In genomic region chr16:86447228-86447627, GRCh38 we compare ENCODE assay signal across 20 cellular contexts.
DNase-seq lines count a peak whose midpoint lies in the region; ATAC-seq, FAIRE-seq and TF ChIP-seq lines count a peak whose summit lies in the region.
"Had no signal": no experiment of that assay in that cellular context is flagged by ENCODE, and none has a peak within 500 bp of the region (broad histone marks: within the 10 kb centered on the region; RNA-seq: fewer than 3 reads in every experiment).

No MANE protein-coding gene starts in this region.

- no peaks in the 10 kb centered on the region for H3K79me2 ChIP-seq in HepG2 (ENCODE audit: insufficient read depth, low read length)
- H3K79me2 ChIP-seq in H1 (ENCODE audit: control insufficient read depth in 1 of 2, insufficient read depth in 2 of 2, low read length in 2 of 2): no peaks in the 10 kb centered on the region

- 0 out of 2 replicates have a peak overlapping the region, but pooled peaks have one; percentile 24 for H2AK5ac ChIP-seq in H1 (ENCODE audit: low read depth, low read length)

- H3K27me3 ChIP-seq in HepG2 (ENCODE audit: control insufficient read depth in 1 of 2, insufficient read depth in 2 of 2, low read length in 2 of 2) (peaks cover 1 to 49% of the 10 kb centered on the region in 2 experiments), right lobe of liver (no peaks in the 10 kb centered on the region), H1 (replicated peaks in 1 of 4; ENCODE audit: control insufficient read depth in 3 of 4, extremely low read depth in 1 of 4, insufficient read depth in 3 of 4, low read length in 3 of 4) (no peaks in the 10 kb centered on the region)
- no peaks in the 10 kb centered on the region for H3K27me3 ChIP-seq in CD8-positive, alpha-beta T cell (ENCODE audit: insufficient read depth, low read length)

- no peak overlapping the region for H2BK120ac ChIP-seq in H1 (replicated peaks; ENCODE audit: low read depth, low read length)

- in situ Hi-C loops in HepG2 (cut with HindIII; ENCODE audit: extremely low pct_ligation_motif_present, low pct_unique_long_range_greater_than_20kb): no loop called here

- no peak for DNase-seq in HepG2 (ENCODE audit: low spot score)
- no peak for DNase-seq in right lobe of liver
- no peak for DNase-seq in H1 (ENCODE audit: low read depth in 1 of 2, low spot score in 2 of 2)
- DNase-seq in CD8-positive, alpha-beta T cell: no peak
- DNase-seq in activated CD4-positive, alpha-beta T cell treated with anti-CD3 and anti-CD28 coated beads for 36 hours: no peak
- DNase-seq: AML-193; Caco-2; Calu3; CD4-positive, alpha-beta T cell; DMS79 treated with DMSO at 0.1 percent for 48 hours; GF-D8 had no signal

- H3K4me2 ChIP-seq in HepG2 (ENCODE audit: low read depth, low read length) (no peak overlapping the region), H1 (ENCODE audit: insufficient read depth in 1 of 2, low read depth in 2 of 2, low read length in 2 of 2) (no peak overlapping the region)
- H3K4me2 ChIP-seq: A549 had no signal

- no peak for TF ChIP-seq CTCF in HepG2 (CRISPR knock-in tag; IDR thresholded peaks at IDR 0.05)
- TF ChIP-seq CTCF in right lobe of liver (IDR thresholded peaks at IDR 0.05): no peak
- no peak for TF ChIP-seq CTCF in H1 (IDR thresholded peaks at IDR 0.05; ENCODE audit: control extremely low read depth in 1 of 3, insufficient read depth in 1 of 3, low read depth in 1 of 3, low read length in 3 of 3)
- TF ChIP-seq CTCF in CD8-positive, alpha-beta T cell (IDR thresholded peaks at IDR 0.05): no peak

- H2AFZ ChIP-seq in HepG2 (ENCODE audit: low read length): no peak overlapping the region
- H2AFZ ChIP-seq in H1 (ENCODE audit: low read length): no peak overlapping the region

- H2BK15ac ChIP-seq in H1 (ENCODE audit: low read length): no peak overlapping the region

- H2BK5ac ChIP-seq in H1 (ENCODE audit: low read depth, low read length): no peak overlapping the region

- H3K56ac ChIP-seq in H1 (replicated peaks; ENCODE audit: insufficient read length, low read depth, low read length): no peak overlapping the region

- TF ChIP-seq POLR2A in HepG2 (IDR thresholded peaks at IDR 0.05; ENCODE audit: insufficient read depth in 1 of 2, low read depth in 2 of 2, low read length in 2 of 2) (no peak), right lobe of liver (IDR thresholded peaks at IDR 0.05) (no peak), H1 (IDR thresholded peaks at IDR 0.05; ENCODE audit: control extremely low read depth in 1 of 2, low read depth in 2 of 2, low read length in 2 of 2) (no peak)

- no TSS peak for BruUV-seq in HepG2 (replicated peaks; lab: Mats Ljungman, UMichigan)

- H3K9me3 ChIP-seq in HepG2 (ENCODE audit: low read length) (no peaks in the 10 kb centered on the region), right lobe of liver (no peaks in the 10 kb centered on the region), H1 (ENCODE audit: insufficient read depth in 2 of 2, low read depth in 1 of 2, low read length in 1 of 2) (peaks cover 0 to 2% of the 10 kb centered on the region in 2 experiments; a peak in 1 of 4 replicates)
- H3K9me3 ChIP-seq in CD8-positive, alpha-beta T cell (ENCODE audit: low read length): no peaks in the 10 kb centered on the region
- H3K9me3 ChIP-seq: Caco-2 had no signal

- H3K18ac ChIP-seq in H1 (ENCODE audit: extremely low read depth, low read length): no peak overlapping the region

- no peak overlapping the region for H3K4me3 Mint-ChIP-seq in CD8-positive, alpha-beta T cell
- no peak overlapping the region for H3K4me3 Mint-ChIP-seq in activated CD4-positive, alpha-beta T cell treated with anti-CD3 and anti-CD28 coated beads for 36 hours
- H3K4me3 Mint-ChIP-seq: B cell; CD4-positive, alpha-beta T cell had no signal

- H3K4me1 ChIP-seq in HepG2 (ENCODE audit: insufficient read depth, low read length) (no peaks in the 10 kb centered on the region), right lobe of liver (no peaks in the 10 kb centered on the region), H1 (replicated peaks in 1 of 4; ENCODE audit: control insufficient read depth in 3 of 4, insufficient read depth in 4 of 4, low read length in 3 of 4) (no peaks in the 10 kb centered on the region)
- peaks cover 6% of the 10 kb centered on the region for H3K4me1 ChIP-seq in CD8-positive, alpha-beta T cell (ENCODE audit: insufficient read depth, low read length)
- H3K4me1 ChIP-seq: A549, Caco-2 had no signal

- no peak overlapping the region for H3K23ac ChIP-seq in H1 (ENCODE audit: insufficient read length)

- H2BK20ac ChIP-seq in H1 (ENCODE audit: low read length): no peak overlapping the region

- no peak for TF ChIP-seq RAD21 in HepG2 (CRISPR knock-in tag; IDR thresholded peaks at IDR 0.05)
- no peak for TF ChIP-seq RAD21 in H1 (IDR thresholded peaks at IDR 0.05 in 1 of 2, conservative IDR thresholded peaks at IDR 0.05 in 1 of 2; ENCODE audit: low read depth in 2 of 2, low read length in 2 of 2)

- no peak overlapping the region for H3K14ac ChIP-seq in H1 (ENCODE audit: insufficient read length)

- no peak overlapping the region for H3K9ac ChIP-seq in HepG2 (ENCODE audit: insufficient read depth, low read depth, low read length)
- H3K9ac ChIP-seq in H1 (replicated peaks in 1 of 4; ENCODE audit: extremely low read depth in 1 of 4, low read depth in 3 of 4, low read length in 3 of 4): no peak overlapping the region
- H3K9ac ChIP-seq: BLaER1 treated with 17β-estradiol and CSF1 and Interleukin-3, amounts not matched to agents 10 nM and 100 nM had no signal

- peaks cover 8% of the 10 kb centered on the region for H3K4me1 Mint-ChIP-seq in CD8-positive, alpha-beta T cell (ENCODE audit: low read depth)
- peaks cover 9% of the 10 kb centered on the region for H3K4me1 Mint-ChIP-seq in activated CD4-positive, alpha-beta T cell treated with anti-CD3 and anti-CD28 coated beads for 36 hours
- H3K4me1 Mint-ChIP-seq: B cell had no signal

- POLR2A ChIA-PET in HepG2 (lab: Yijun Ruan, JAX): no interaction called here
- POLR2A ChIA-PET in H1 (lab: Charles Lee; ENCODE audit: partially characterized antibody): no interaction called here
- POLR2A ChIA-PET in CD8-positive, alpha-beta T cell (lab: Charles Lee): no interaction called here
- POLR2A ChIA-PET in activated CD4-positive, alpha-beta T cell treated with anti-CD3 and anti-CD28 coated beads for 36 hours (lab: Charles Lee): no interaction called here

- H4K20me1 ChIP-seq in HepG2 (ENCODE audit: insufficient read depth, low read length) (no peaks in the 10 kb centered on the region), H1 (replicated peaks in 1 of 2; ENCODE audit: control insufficient read depth in 1 of 2, insufficient read depth in 2 of 2, low read length in 2 of 2) (peaks cover 0 to 2% of the 10 kb centered on the region in 2 experiments)
- H4K20me1 ChIP-seq: BLaER1 treated with 17β-estradiol and CSF1 and Interleukin-3, amounts not matched to agents 10 nM and 100 nM had no signal

- H3K27ac Mint-ChIP-seq in CD8-positive, alpha-beta T cell: no peak overlapping the region
- no peak overlapping the region for H3K27ac Mint-ChIP-seq in activated CD4-positive, alpha-beta T cell treated with anti-CD3 and anti-CD28 coated beads for 36 hours
- H3K27ac Mint-ChIP-seq: B cell; CD4-positive, alpha-beta T cell had no signal

- no peak overlapping the region for H3K27ac ChIP-seq in HepG2 (ENCODE audit: extremely low read length, insufficient read depth, low read length)
- H3K27ac ChIP-seq in right lobe of liver: no peak overlapping the region
- H3K27ac ChIP-seq in H1 (ENCODE audit: low read depth, low read length): no peak overlapping the region
- no peak overlapping the region for H3K27ac ChIP-seq in CD8-positive, alpha-beta T cell (ENCODE audit: low read depth, low read length)
- H3K27ac ChIP-seq: 22Rv1; A549; BLaER1 treated with 17β-estradiol and CSF1 and Interleukin-3, amounts not matched to agents 10 nM and 100 nM; C4-2B had no signal

- no peak overlapping the region for H4K8ac ChIP-seq in H1 (ENCODE audit: extremely low read depth, insufficient read depth, low read length)

- 0 out of 2 replicates have a peak, but pooled peaks cover 5% of the 10 kb centered on the region for H3K23me2 ChIP-seq in H1 (ENCODE audit: low read depth, low read length)

- FAIRE-seq in HepG2 (lab: Jason Lieb, UNC): no peak
- FAIRE-seq in H1 (lab: Jason Lieb, UNC): no peak
- FAIRE-seq: A549, D721Med, G401.6, GM12891, GM19239 had no signal

- intact Hi-C loops in HepG2 (cut with micrococcal nuclease; ENCODE audit: unreplicated experiment): no loop called here
- intact Hi-C loops in right lobe of liver (cut with DNase I): no loop called here
- intact Hi-C loops in CD8-positive, alpha-beta T cell (cut with DNase I, micrococcal nuclease): no loop called here
- intact Hi-C loops in activated CD4-positive, alpha-beta T cell treated with anti-CD3 and anti-CD28 coated beads for 36 hours (cut with DNase I, micrococcal nuclease): no loop called here

- H3K36me3 ChIP-seq in HepG2 (replicated peaks in 1 of 2; ENCODE audit: control insufficient read depth in 1 of 2, insufficient read depth in 2 of 2, low read length in 2 of 2) (no peaks in the 10 kb centered on the region), right lobe of liver (no peaks in the 10 kb centered on the region), H1 (ENCODE audit: control insufficient read depth in 2 of 4, insufficient read depth in 4 of 4, low read length in 3 of 4) (no peaks in the 10 kb centered on the region)
- H3K36me3 ChIP-seq in CD8-positive, alpha-beta T cell (ENCODE audit: insufficient read depth, low read length): no peaks in the 10 kb centered on the region
- H3K36me3 ChIP-seq: BLaER1 treated with 17β-estradiol and CSF1 and Interleukin-3, amounts not matched to agents 10 nM and 100 nM had no signal

- H3K4ac ChIP-seq in H1 (replicated peaks; ENCODE audit: insufficient read length, low read depth, low read length): no peak overlapping the region

- CTCF ChIA-PET in HepG2 (lab: Yijun Ruan, JAX; ENCODE audit: low intra/inter-chr PET ratio, low total read pairs) (no interaction called here), H1 (lab: Charles Lee; ENCODE audit: partially characterized antibody) (interaction anchor here (0.9 kb wide), 1 partner anchor 196 kb away, joined by 3 read pairs; no protein-coding TSS in a partner anchor)
- CTCF ChIA-PET in CD8-positive, alpha-beta T cell (lab: Charles Lee): no interaction called here
- CTCF ChIA-PET in activated CD4-positive, alpha-beta T cell treated with anti-CD3 and anti-CD28 coated beads for 36 hours (lab: Charles Lee): no interaction called here

- no peaks in the 10 kb centered on the region for H3K36me3 Mint-ChIP-seq in CD8-positive, alpha-beta T cell
- no peaks in the 10 kb centered on the region for H3K36me3 Mint-ChIP-seq in activated CD4-positive, alpha-beta T cell treated with anti-CD3 and anti-CD28 coated beads for 36 hours (ENCODE audit: low read depth)

- ATAC-seq in HepG2: no peak
- no peak for ATAC-seq in right lobe of liver
- ATAC-seq in CD8-positive, alpha-beta T cell: no peak
- no peak for ATAC-seq in activated CD4-positive, alpha-beta T cell treated with anti-CD3 and anti-CD28 coated beads for 36 hours
- ATAC-seq: A549 had no signal

- TF ChIP-seq EP300 in HepG2 (IDR thresholded peaks at IDR 0.05; ENCODE audit: low read depth in 2 of 2, low read length in 2 of 2): no peak
- TF ChIP-seq EP300 in HepG2 (CRISPR knock-in tag; IDR thresholded peaks at IDR 0.05; ENCODE audit: borderline replicate concordance): no peak
- no peak for TF ChIP-seq EP300 in H1 (IDR thresholded peaks at IDR 0.05; ENCODE audit: borderline replicate concordance in 1 of 2, low read depth in 2 of 2, low read length in 2 of 2)

- no peaks in the 10 kb centered on the region for H3K79me1 ChIP-seq in H1 (ENCODE audit: low read depth, low read length)

- H2BK12ac ChIP-seq in H1 (ENCODE audit: low read depth, low read length): no peak overlapping the region

- WGBS in HepG2 (ENCODE audit: low lambda C conversion rate): 6% methylated on average over 3 of the region's 3 CpGs
- WGBS in right lobe of liver (ENCODE audit: insufficient coverage, low coverage, low lambda C conversion rate, missing lambda C conversion rate): 40% methylated on average over 1 of the region's 3 CpGs
- WGBS in H1 (ENCODE audit: extremely low coverage in 1 of 2, insufficient coverage in 1 of 2, insufficient read length in 1 of 2, insufficient replicate concordance in 2 of 2, low coverage in 1 of 2, low lambda C conversion rate in 2 of 2, missing lambda C conversion rate in 1 of 2), 2 experiments: 82% methylated on average over 3 of the region's 3 CpGs; no CpG with 5 or more reads in 1 of the 2 experiments

- H3K4me3 ChIP-seq in HepG2 (replicated peaks in 1 of 3; ENCODE audit: insufficient read depth in 1 of 3, low read depth in 2 of 3, low read length in 3 of 3): no peak overlapping the region
- no peak overlapping the region for H3K4me3 ChIP-seq in right lobe of liver
- no peak overlapping the region for H3K4me3 ChIP-seq in H1 (ENCODE audit: extremely low read depth in 1 of 4, insufficient read depth in 2 of 4, low read depth in 3 of 4, low read length in 4 of 4)
- H3K4me3 ChIP-seq in CD8-positive, alpha-beta T cell (ENCODE audit: low read depth, low read length): no peak overlapping the region
- H3K4me3 ChIP-seq: A549; BLaER1 treated with 17β-estradiol and CSF1 and Interleukin-3, amounts not matched to agents 10 nM and 100 nM had no signal

- no peak overlapping the region for H4K91ac ChIP-seq in H1 (replicated peaks; ENCODE audit: insufficient read length, low read length)

- peaks cover 27% of the 10 kb centered on the region for H3K27me3 Mint-ChIP-seq in CD8-positive, alpha-beta T cell (ENCODE audit: low read depth)
- H3K27me3 Mint-ChIP-seq in activated CD4-positive, alpha-beta T cell treated with anti-CD3 and anti-CD28 coated beads for 36 hours: peaks cover 12% of the 10 kb centered on the region

- no peak overlapping the region for H4K5ac ChIP-seq in H1 (ENCODE audit: insufficient read length, low read depth, low read length)

- no peaks in the 10 kb centered on the region for H3K9me3 Mint-ChIP-seq in CD8-positive, alpha-beta T cell
- H3K9me3 Mint-ChIP-seq in activated CD4-positive, alpha-beta T cell treated with anti-CD3 and anti-CD28 coated beads for 36 hours (ENCODE audit: low read depth): no peaks in the 10 kb centered on the region
- H3K9me3 Mint-ChIP-seq: CD4-positive, alpha-beta T cell had no signal
